Comparison of ENCODE assay signal across 8 cellular contexts in genomic region chr10:13099144-13099665, GRCh38. TPM values are rescaled to one million over a fixed set of nuclear protein-coding genes. Genes with fewer than 3 reads are reported as not detected.
DNase-seq lines count a peak whose midpoint lies in the region; ATAC-seq and TF ChIP-seq lines count a peak whose summit lies in the region.

No MANE protein-coding gene starts in this region.

- ATAC-seq in GM19023 (IDR thresholded peaks at IDR 0.05; ENCODE audit: unreplicated experiment) (peak; percentile 23), HG03159 (IDR thresholded peaks at IDR 0.05; ENCODE audit: unreplicated experiment) (peak; percentile 26)
- peak; percentile 52 for ATAC-seq in activated CD8-positive, alpha-beta memory T cell treated with anti-CD3 and anti-CD28 coated beads, Interleukin-2, amount 10 ng/mL, durations not matched to agents 7 days and 5 days

- no peaks in the 10 kb centered on the region for H3K27me3 Mint-ChIP-seq in activated CD8-positive, alpha-beta memory T cell treated with anti-CD3 and anti-CD28 coated beads, Interleukin-2, amount 10 ng/mL, durations not matched to agents 7 days and 5 days

- peak overlapping the region; percentile 73 to 95 (median 85) for H3K9ac ChIP-seq in BLaER1 treated with 17β-estradiol and CSF1 and Interleukin-3, amounts not matched to agents 10 nM and 100 nM
- peak overlapping the region in 4 of 5 donors; percentile 2 to 74 (median 50) for H3K9ac ChIP-seq in subcutaneous abdominal adipose tissue (ENCODE audit: low read length in 5 of 5)

- H3K27ac Mint-ChIP-seq in activated CD8-positive, alpha-beta memory T cell treated with anti-CD3 and anti-CD28 coated beads, Interleukin-2, amount 10 ng/mL, durations not matched to agents 7 days and 5 days = peak overlapping the region; percentile 86

- H3K4me3 ChIP-seq in BLaER1 treated with 17β-estradiol and CSF1 and Interleukin-3, amounts not matched to agents 10 nM and 100 nM = peak overlapping the region; percentile 74 to 94 (median 90)
- H3K4me3 ChIP-seq in epithelial cell of proximal tubule (ENCODE audit: low read depth, low read length) (peak overlapping the region; percentile 91), mononuclear cell (ENCODE audit: low read length) (peak overlapping the region; percentile 49), subcutaneous abdominal adipose tissue (ENCODE audit: low read depth in 1 of 5, low read length in 5 of 5) (peak overlapping the region; percentile 76 to 90 (median 79))

- H3K9me3 Mint-ChIP-seq in activated CD8-positive, alpha-beta memory T cell treated with anti-CD3 and anti-CD28 coated beads, Interleukin-2, amount 10 ng/mL, durations not matched to agents 7 days and 5 days (ENCODE audit: low read depth) = no peaks in the 10 kb centered on the region

- peaks cover 20% of the 10 kb centered on the region for H3K36me3 Mint-ChIP-seq in activated CD8-positive, alpha-beta memory T cell treated with anti-CD3 and anti-CD28 coated beads, Interleukin-2, amount 10 ng/mL, durations not matched to agents 7 days and 5 days

- H3K4me3 Mint-ChIP-seq in activated CD8-positive, alpha-beta memory T cell treated with anti-CD3 and anti-CD28 coated beads, Interleukin-2, amount 10 ng/mL, durations not matched to agents 7 days and 5 days = peak overlapping the region; percentile 92

- peak overlapping the region; percentile 79 to 92 (median 83) for H3K4me2 ChIP-seq in BLaER1 treated with 17β-estradiol and CSF1 and Interleukin-3, amounts not matched to agents 10 nM and 100 nM

- no peaks in the 10 kb centered on the region for H3K27me3 ChIP-seq in BLaER1 treated with 17β-estradiol and CSF1 and Interleukin-3, amounts not matched to agents 10 nM and 100 nM
- H3K27me3 ChIP-seq in mononuclear cell (ENCODE audit: insufficient read depth, low read length) (no peaks in the 10 kb centered on the region), subcutaneous abdominal adipose tissue (ENCODE audit: control insufficient read depth in 5 of 5, insufficient read depth in 4 of 5, low read length in 5 of 5) (no peaks in the 10 kb centered on the region)

- peaks cover 36% of the 10 kb centered on the region for H3K4me1 Mint-ChIP-seq in activated CD8-positive, alpha-beta memory T cell treated with anti-CD3 and anti-CD28 coated beads, Interleukin-2, amount 10 ng/mL, durations not matched to agents 7 days and 5 days

- H3K4me1 ChIP-seq in BLaER1 treated with 17β-estradiol and CSF1 and Interleukin-3, amounts not matched to agents 10 nM and 100 nM = peaks cover 6 to 24% (median 12%) of the 10 kb centered on the region in 10 experiments
- peaks cover 16% of the 10 kb centered on the region for H3K4me1 ChIP-seq in mononuclear cell (ENCODE audit: insufficient read depth, low read length)
- peaks cover 3 to 37% (median 36%) of the 10 kb centered on the region in 5 donors for H3K4me1 ChIP-seq in subcutaneous abdominal adipose tissue (ENCODE audit: control insufficient read depth in 5 of 5, insufficient read depth in 5 of 5, low read length in 5 of 5)

- DNase-seq in NCI-H510A (lab: John Stamatoyannopoulos, UW) (peak; percentile 60), epithelial cell of proximal tubule (ENCODE audit: low read depth) (no peak)
- peak; percentile 76 for DNase-seq in activated CD8-positive, alpha-beta memory T cell treated with anti-CD3 and anti-CD28 coated beads, Interleukin-2, amount 10 ng/mL, durations not matched to agents 7 days and 5 days

- H4K20me1 ChIP-seq in BLaER1 treated with 17β-estradiol and CSF1 and Interleukin-3, amounts not matched to agents 10 nM and 100 nM = peaks cover 0 to 27% (median 0%) of the 10 kb centered on the region in 11 experiments; a peak in 5 of 22 replicates

- TF ChIP-seq CTCF in epithelial cell of proximal tubule (conservative IDR thresholded peaks at IDR 0.05; ENCODE audit: low read depth, low read length) = peak; percentile 55

- H3K36me3 ChIP-seq in BLaER1 treated with 17β-estradiol and CSF1 and Interleukin-3, amounts not matched to agents 10 nM and 100 nM = peaks cover 0 to 11% (median 0%) of the 10 kb centered on the region in 11 experiments; a peak in 4 of 22 replicates
- peaks cover 0 to 3% (median 2%) of the 10 kb centered on the region in 5 donors for H3K36me3 ChIP-seq in subcutaneous abdominal adipose tissue (ENCODE audit: control insufficient read depth in 5 of 5, insufficient read depth in 5 of 5, low read length in 5 of 5)

- CTCF ChIA-PET in activated CD8-positive, alpha-beta memory T cell treated with anti-CD3 and anti-CD28 coated beads, Interleukin-2, amount 10 ng/mL, durations not matched to agents 7 days and 5 days (lab: Charles Lee) = interaction anchor here (0.8 to 2.3 kb wide), 10 partner anchors 8 to 387 kb away, joined by 3 to 14 read pairs (median 7); partner anchors contain the start of genes MCM10 and PHYH

- H3K27ac ChIP-seq in BLaER1 treated with 17β-estradiol and CSF1 and Interleukin-3, amounts not matched to agents 10 nM and 100 nM = peak overlapping the region; percentile 41 to 95 (median 79); a peak in 20 of 22 replicates
- peak overlapping the region; percentile 93 for H3K27ac ChIP-seq in subcutaneous abdominal adipose tissue (ENCODE audit: low read depth, low read length)

- no peaks in the 10 kb centered on the region for H3K9me3 ChIP-seq in BLaER1 treated with 17β-estradiol and CSF1 and Interleukin-3, amounts not matched to agents 10 nM and 100 nM (replicated peaks in 1 of 11)
- H3K9me3 ChIP-seq in mononuclear cell (ENCODE audit: low read depth, low read length) = no peaks in the 10 kb centered on the region
- H3K9me3 ChIP-seq in subcutaneous abdominal adipose tissue (ENCODE audit: control insufficient read depth in 5 of 5, low read length in 5 of 5) = no peaks in the 10 kb centered on the region

RNA-seq across cellular contexts. Expression of gene OPTN, which starts 0.8 kb away (rescaled TPM):
- total RNA-seq in activated CD8-positive, alpha-beta memory T cell treated with anti-CD3 and anti-CD28 coated beads, Interleukin-2, amount 10 ng/mL, durations not matched to agents 7 days and 5 days = 100 to 1,000 TPM; 111 to 112 TPM
- total RNA-seq in epithelial cell of proximal tubule = 40.8 and 64.4 TPM in 2 replicates
- 36.8 TPM for total RNA-seq in mononuclear cell
